9 cellular contexts compared by ENCODE assay signal in genomic region chr1:19462781-19463180, GRCh38. TPM values are rescaled to one million over a fixed set of nuclear protein-coding genes. Genes with fewer than 3 reads are reported as not detected.
DNase-seq lines count a peak whose midpoint lies in the region; TF ChIP-seq lines count a peak whose summit lies in the region.
"Had no signal": no experiment of that assay in that cellular context is flagged by ENCODE, and none has a peak within 500 bp of the region (broad histone marks: within the 10 kb centered on the region; RNA-seq: fewer than 3 reads in every experiment).

No MANE protein-coding gene starts in this region.

- H3K4me3 Mint-ChIP-seq in activated naive CD4-positive, alpha-beta T cell treated with anti-CD3 and anti-CD28 coated beads for 36 hours = no peak overlapping the region

- H3K4me1 Mint-ChIP-seq in activated naive CD4-positive, alpha-beta T cell treated with anti-CD3 and anti-CD28 coated beads for 36 hours (ENCODE audit: low read depth) = peaks cover 88% of the 10 kb centered on the region

- H3K27me3 ChIP-seq in esophagus squamous epithelium (no peaks in the 10 kb centered on the region), suprapubic skin (no peaks in the 10 kb centered on the region)

- no peaks in the 10 kb centered on the region for H3K27me3 Mint-ChIP-seq in activated naive CD4-positive, alpha-beta T cell treated with anti-CD3 and anti-CD28 coated beads for 36 hours (ENCODE audit: low read depth)

- H3K36me3 ChIP-seq in esophagus squamous epithelium (peaks cover 0 to 15% (median 0%) of the 10 kb centered on the region in 3 donors), suprapubic skin (no peaks in the 10 kb centered on the region)

- DNase-seq in activated naive CD4-positive, alpha-beta T cell treated with anti-CD3 and anti-CD28 coated beads for 36 hours = no peak
- DNase-seq in activated naive CD4-positive, alpha-beta T cell (lab: John Stamatoyannopoulos, UW) = no peak
- no peak for DNase-seq in esophagus squamous epithelium (lab: John Stamatoyannopoulos, UW)
- no peak for DNase-seq in suprapubic skin (ENCODE audit: low spot score in 2 of 2)
- DNase-seq in UCSD-AML1 (lab: John Stamatoyannopoulos, UW; ENCODE audit: unreplicated experiment) = no peak
- DNase-seq in SIG-M5 (lab: John Stamatoyannopoulos, UW) = no peak
- no peak for DNase-seq in NCI-H748 treated with DMSO at 0.1 percent for 48 hours (lab: John Stamatoyannopoulos, UW)
- DNase-seq: cerebellar nuclear complex had no signal

- intact Hi-C loops in activated naive CD4-positive, alpha-beta T cell treated with anti-CD3 and anti-CD28 coated beads for 36 hours (cut with micrococcal nuclease) = loop anchor here (1.0 to 10.0 kb wide), 2 partner anchors 15 to 722 kb away; partner anchors contain the start of genes PLA2G2C and UBXN10
- intact Hi-C loops in esophagus squamous epithelium (cut with DNase I) = no loop called here

- H3K9me3 ChIP-seq in esophagus squamous epithelium (no peaks in the 10 kb centered on the region), suprapubic skin (no peaks in the 10 kb centered on the region)

- no peak for TF ChIP-seq POLR2A in esophagus squamous epithelium (IDR thresholded peaks at IDR 0.05)
- no peak for TF ChIP-seq POLR2A in suprapubic skin (IDR thresholded peaks at IDR 0.05)

- no peaks in the 10 kb centered on the region for H3K9me3 Mint-ChIP-seq in activated naive CD4-positive, alpha-beta T cell treated with anti-CD3 and anti-CD28 coated beads for 36 hours

- H3K4me3 ChIP-seq in esophagus squamous epithelium (no peak overlapping the region), suprapubic skin (no peak overlapping the region)

- peaks cover 14% of the 10 kb centered on the region for H3K36me3 Mint-ChIP-seq in activated naive CD4-positive, alpha-beta T cell treated with anti-CD3 and anti-CD28 coated beads for 36 hours (ENCODE audit: low read depth)

- 65 to 67% methylated on average over 4 of the region's 4 CpGs for WGBS in esophagus squamous epithelium, 2 donors
- WGBS in suprapubic skin = 78% methylated on average over 4 of the region's 4 CpGs

- TF ChIP-seq EP300 in suprapubic skin (IDR thresholded peaks at IDR 0.05) = no peak

- H3K27ac Mint-ChIP-seq in activated naive CD4-positive, alpha-beta T cell treated with anti-CD3 and anti-CD28 coated beads for 36 hours = peak overlapping the region; percentile 66

- peak overlapping the region; percentile 26; the same call in 1 of the 2 replicates for H3K27ac ChIP-seq in VCaP
- peak overlapping the region in 3 of 4 donors; percentile 17 to 74 (median 59) for H3K27ac ChIP-seq in esophagus squamous epithelium
- H3K27ac ChIP-seq in suprapubic skin = peak overlapping the region; percentile 38

- H3K4me1 ChIP-seq in esophagus squamous epithelium = peaks cover 40 to 96% (median 68%) of the 10 kb centered on the region in 3 donors
- peaks cover 78% of the 10 kb centered on the region for H3K4me1 ChIP-seq in suprapubic skin

- TF ChIP-seq CTCF in VCaP (conservative IDR thresholded peaks at IDR 0.05) (no peak), esophagus squamous epithelium (IDR thresholded peaks at IDR 0.05) (no peak), suprapubic skin (IDR thresholded peaks at IDR 0.05) (no peak)

- CTCF ChIA-PET in activated naive CD4-positive, alpha-beta T cell treated with anti-CD3 and anti-CD28 coated beads for 36 hours (lab: Charles Lee) = interaction anchor here (1.6 kb wide), 1 partner anchor 25 kb away, joined by 6 read pairs; no protein-coding TSS in a partner anchor

RNA-seq across cellular contexts. Expression of gene CAPZB, which starts 22.6 kb away (rescaled TPM):
- total RNA-seq in activated naive CD4-positive, alpha-beta T cell treated with anti-CD3 and anti-CD28 coated beads for 36 hours = 100 to 1,000 TPM; 362 to 381 TPM
- total RNA-seq in esophagus squamous epithelium (100 to 1,000 TPM in 3 of 4 donors, 10 to 100 TPM in 1; 89.4 to 146 (median 126) TPM), suprapubic skin (100 to 1,000 TPM; 101 to 130 (median 126) TPM)
